21 cellular contexts compared by ENCODE assay signal in genomic region chr18:34740101-34740500, GRCh38. TPM values are rescaled to one million over a fixed set of nuclear protein-coding genes. Genes with fewer than 3 reads are reported as not detected.
A peak's percentile ranks its signal among the peaks of the same experiment; 100 is the strongest.
DNase-seq lines count a peak whose midpoint lies in the region; ATAC-seq, FAIRE-seq and TF ChIP-seq lines count a peak whose summit lies in the region.
"Had no signal": no experiment of that assay in that cellular context is flagged by ENCODE, and none has a peak within 500 bp of the region (broad histone marks: within the 10 kb centered on the region; RNA-seq: fewer than 3 reads in every experiment).

No MANE protein-coding gene starts in this region.

- no peaks in the 10 kb centered on the region for H3K27me3 Mint-ChIP-seq in chondrocyte (ENCODE audit: low read depth)

- H3K27me3 ChIP-seq in small intestine (ENCODE audit: control insufficient read depth in 2 of 2, insufficient read depth in 2 of 2, low read length in 2 of 2) = no peaks in the 10 kb centered on the region
- H3K27me3 ChIP-seq in effector memory CD4-positive, alpha-beta T cell (replicated peaks; ENCODE audit: control insufficient read depth, insufficient read depth, low read length, poor library complexity, severe bottlenecking) = no peaks in the 10 kb centered on the region
- H3K27me3 ChIP-seq: BLaER1 treated with 17β-estradiol and CSF1 and Interleukin-3, amounts not matched to agents 10 nM and 100 nM had no signal

- H3K4me1 ChIP-seq in small intestine (ENCODE audit: control insufficient read depth in 2 of 2, insufficient read depth in 1 of 2, low read depth in 1 of 2, low read length in 1 of 2) = no peaks in the 10 kb centered on the region
- no peaks in the 10 kb centered on the region for H3K4me1 ChIP-seq in effector memory CD4-positive, alpha-beta T cell (ENCODE audit: control insufficient read depth, insufficient read depth, low read length, poor library complexity, severe bottlenecking)
- H3K4me1 ChIP-seq: BLaER1 treated with 17β-estradiol and CSF1 and Interleukin-3, amounts not matched to agents 10 nM and 100 nM had no signal

- FAIRE-seq in small intestine (lab: Jason Lieb, UNC) = no peak
- FAIRE-seq: A204.1 had no signal

- H3K9me3 ChIP-seq in small intestine (ENCODE audit: control insufficient read depth, low read depth) = no peaks in the 10 kb centered on the region
- no peaks in the 10 kb centered on the region for H3K9me3 ChIP-seq in effector memory CD4-positive, alpha-beta T cell (ENCODE audit: control insufficient read depth, low read length)
- H3K9me3 ChIP-seq: BLaER1 treated with 17β-estradiol and CSF1 and Interleukin-3, amounts not matched to agents 10 nM and 100 nM; SK-N-SH had no signal

- no peak overlapping the region for H3K27ac ChIP-seq in small intestine (ENCODE audit: low read depth in 1 of 2, low read length in 1 of 2)
- H3K27ac ChIP-seq in effector memory CD4-positive, alpha-beta T cell (ENCODE audit: insufficient read depth, low read length, poor library complexity, severe bottlenecking) = no peak overlapping the region
- H3K27ac ChIP-seq: BLaER1 treated with 17β-estradiol and CSF1 and Interleukin-3, amounts not matched to agents 10 nM and 100 nM; HL-60 had no signal

- peak in 2 of 3 experiments; percentile 14 to 60 for DNase-seq in NCI-H1417 (lab: John Stamatoyannopoulos, UW)
- DNase-seq in NCI-H1417 treated with DMSO at 0.1 percent for 48 hours (lab: John Stamatoyannopoulos, UW) = no peak
- DNase-seq in NCI-H2227 (lab: John Stamatoyannopoulos, UW; ENCODE audit: unreplicated experiment) = peak; percentile 8
- DNase-seq in chondrocyte (ENCODE audit: low spot score) = no peak
- DNase-seq in small intestine = peak; percentile 52
- DNase-seq in effector memory CD4-positive, alpha-beta T cell = no peak
- no peak for DNase-seq in GM03348 (ENCODE audit: low spot score)
- DNase-seq: Calu3; CD8-positive, alpha-beta T cell; HCEC 1CT; IMR-90; NCI-H187; NCI-H2107; NCI-H748 treated with DMSO at 0.1 percent for 48 hours; OCI-M1; SHP77; SK-N-SH had no signal

- H3K36me3 ChIP-seq in small intestine (ENCODE audit: control insufficient read depth in 2 of 2, insufficient read depth in 2 of 2, low read length in 2 of 2) = no peaks in the 10 kb centered on the region
- no peaks in the 10 kb centered on the region for H3K36me3 ChIP-seq in effector memory CD4-positive, alpha-beta T cell (ENCODE audit: control insufficient read depth, insufficient read depth, low read length)

- H3K4me1 Mint-ChIP-seq in chondrocyte (ENCODE audit: low read depth) = peaks cover 38% of the 10 kb centered on the region

- 12 to 66% (median 50%) methylated on average over 1 of the region's 1 CpG for WGBS in small intestine, 3 donors

- no peaks in the 10 kb centered on the region for H3K36me3 Mint-ChIP-seq in chondrocyte (ENCODE audit: low read depth)
- H3K36me3 Mint-ChIP-seq: CD8-positive, alpha-beta T cell had no signal

- no peak overlapping the region for H3K4me3 Mint-ChIP-seq in chondrocyte (ENCODE audit: unreplicated experiment)
- H3K4me3 Mint-ChIP-seq: CD8-positive, alpha-beta T cell had no signal

- H3K27ac Mint-ChIP-seq in chondrocyte (ENCODE audit: unreplicated experiment) = peak overlapping the region; percentile 7
- H3K27ac Mint-ChIP-seq: CD8-positive, alpha-beta T cell had no signal

- no peaks in the 10 kb centered on the region for H3K9me3 Mint-ChIP-seq in chondrocyte (ENCODE audit: low read depth)
- H3K9me3 Mint-ChIP-seq: CD8-positive, alpha-beta T cell had no signal

- no peak for TF ChIP-seq CTCF in chondrocyte (IDR thresholded peaks at IDR 0.05)

- no peak for ATAC-seq in GM21367 (IDR thresholded peaks at IDR 0.05; ENCODE audit: unreplicated experiment)
- ATAC-seq: CD8-positive, alpha-beta T cell had no signal

- H3K4me3 ChIP-seq in small intestine (ENCODE audit: low read depth in 1 of 2, low read length in 2 of 2) = no peak overlapping the region
- H3K4me3 ChIP-seq in effector memory CD4-positive, alpha-beta T cell (ENCODE audit: insufficient read depth, low read depth, low read length, poor library complexity, severe bottlenecking) = no peak overlapping the region
- H3K4me3 ChIP-seq: BLaER1 treated with 17β-estradiol and CSF1 and Interleukin-3, amounts not matched to agents 10 nM and 100 nM had no signal

RNA-seq across cellular contexts. Expression of gene DTNA, which starts 30.0 kb away (rescaled TPM):
- total RNA-seq in chondrocyte = 3.7 to 5.8 TPM (median 3.7 TPM) in 3 replicates
- 1 to 10 TPM in 2 of 3 donors, under 1 TPM in 1; 0.45 to 6.2 (median 4.9) TPM for polyA plus RNA-seq in small intestine
- total RNA-seq: CD8-positive, alpha-beta T cell had no signal

Comparison
In these comparisons a context has a peak if more than half of its experiments do, and no peak if none do; other contexts are left out.
1. DNase-seq: peak in NCI-H1417 (2 of 3), NCI-H2227 (single experiment) and small intestine (single experiment); none in NCI-H1417 treated with DMSO at 0.1 percent for 48 hours (single experiment), chondrocyte (single experiment), effector memory CD4-positive, alpha-beta T cell (0 of 3) and GM03348 (single experiment).